Comparison of ENCODE assay signal across 11 cellular contexts in genomic region chr1:202214089-202214843, GRCh38. TPM values are rescaled to one million over a fixed set of nuclear protein-coding genes. Genes with fewer than 3 reads are reported as not detected.
DNase-seq lines count a peak whose midpoint lies in the region; ATAC-seq and TF ChIP-seq lines count a peak whose summit lies in the region.
"Had no signal": no experiment of that assay in that cellular context is flagged by ENCODE, and none has a peak within 500 bp of the region (broad histone marks: within the 10 kb centered on the region; RNA-seq: fewer than 3 reads in every experiment).

No MANE protein-coding gene starts in this region.

- no peaks in the 10 kb centered on the region for H3K9me3 ChIP-seq in HAP-1
- H3K9me3 ChIP-seq in T-helper 17 cell (ENCODE audit: control insufficient read depth, low read length, poor library complexity, severe bottlenecking) = no peaks in the 10 kb centered on the region
- H3K9me3 ChIP-seq in right atrium auricular region = no peaks in the 10 kb centered on the region

- ATAC-seq in T-helper 17 cell (no peak), HG03460 (IDR thresholded peaks at IDR 0.05; ENCODE audit: unreplicated experiment) (no peak)

- peaks cover 14% of the 10 kb centered on the region for H3K4me1 Mint-ChIP-seq in T-helper 17 cell

- no peaks in the 10 kb centered on the region for H3K36me3 ChIP-seq in HAP-1 (replicated peaks)
- no peaks in the 10 kb centered on the region for H3K36me3 ChIP-seq in right atrium auricular region

- H3K4me1 ChIP-seq in HAP-1 = peaks cover 2% of the 10 kb centered on the region; the same call in 1 of the 2 replicates
- H3K4me1 ChIP-seq in right atrium auricular region = peaks cover 0 to 7% of the 10 kb centered on the region in 2 donors

- peak overlapping the region; percentile 84 for H3K4me3 Mint-ChIP-seq in T-helper 17 cell

- DNase-seq in HAP-1 (ENCODE audit: low spot score in 2 of 2) (peak in 1 of 2 experiments; percentile 53), T-helper 17 cell (no peak), right atrium auricular region (ENCODE audit: low spot score) (no peak), retinal pigment epithelial cell (ENCODE audit: low read depth) (no peak), foreskin fibroblast (no peak), foreskin melanocyte (no peak)
- no peak for DNase-seq in NK-92 treated with Interleukin-12 subunit alpha and Interleukin-12 subunit beta, amount 100 ng/mL, for 24 hours (lab: John Stamatoyannopoulos, UW)
- DNase-seq: activated CD4-positive, alpha-beta T cell treated with anti-CD3 and anti-CD28 coated beads, Interleukin-2, amount 50 U/mL, for 4 hours had no signal

- peaks cover 17% of the 10 kb centered on the region for H3K36me3 Mint-ChIP-seq in T-helper 17 cell (ENCODE audit: low read depth)

- no peak overlapping the region for H3K27ac Mint-ChIP-seq in T-helper 17 cell

- H3K27me3 ChIP-seq in HAP-1 (ENCODE audit: low read depth) (peaks cover 70% of the 10 kb centered on the region), right atrium auricular region (no peaks in the 10 kb centered on the region)

- in situ Hi-C loops in HAP-1 (cut with MboI; ENCODE audit: low sequenced_read_pairs) = no loop called here

- peaks cover 89% of the 10 kb centered on the region for H3K27me3 Mint-ChIP-seq in T-helper 17 cell

- TF ChIP-seq CTCF in right atrium auricular region (IDR thresholded peaks at IDR 0.05) (peak in 1 of 2 donors; percentile 12), retinal pigment epithelial cell (conservative IDR thresholded peaks at IDR 0.05; ENCODE audit: low read depth, low read length) (no peak), foreskin fibroblast (IDR thresholded peaks at IDR 0.05; ENCODE audit: low read depth, low read length) (no peak)

- H3K27ac ChIP-seq in right atrium auricular region = no peak overlapping the region

- H3K4me3 ChIP-seq in HAP-1 (peak overlapping the region; percentile 23), right atrium auricular region (peak overlapping the region; percentile 40 to 49), retinal pigment epithelial cell (ENCODE audit: low read length) (peak overlapping the region; percentile 39), foreskin fibroblast (ENCODE audit: low read depth in 1 of 2, low read length in 2 of 2) (no peak overlapping the region)
- H3K4me3 ChIP-seq: GM12878 had no signal

RNA-seq across cellular contexts. Expression of gene LGR6, which starts 20.7 kb away (rescaled TPM):
- under 1 TPM; 0.13 to 0.25 TPM for total RNA-seq in T-helper 17 cell
- 10 to 100 TPM in 1 of 2 donors, 1 to 10 TPM in 1; 5.5 to 17.0 TPM for total RNA-seq in right atrium auricular region
- total RNA-seq: fibroblast of lung, GM12878 had no signal

RNA-seq across cellular contexts. Expression of gene PTPN7, which starts 53.9 kb away (rescaled TPM):
- total RNA-seq in T-helper 17 cell = 100 to 1,000 TPM in 1 of 2 donors, 10 to 100 TPM in 1; 97.5 to 101 TPM
- under 1 TPM; 0.41 to 0.63 TPM for total RNA-seq in right atrium auricular region
- total RNA-seq: fibroblast of lung had no signal

Comparison
In these comparisons a context has a peak if more than half of its experiments do, and no peak if none do; other contexts are left out.
1. H3K4me3 ChIP-seq: peak in HAP-1 (single experiment), right atrium auricular region (2 of 2) and retinal pigment epithelial cell (single experiment); none in foreskin fibroblast (0 of 2).
2. RNA of gene LGR6, which starts 20.7 kb away (total RNA-seq): 5.5 to 17.0 TPM in right atrium auricular region; 0.13 to 0.25 TPM in T-helper 17 cell; every median in the first group is over 4 times any median in the second.
3. RNA of gene PTPN7, which starts 53.9 kb away (total RNA-seq): 97.5 to 101 TPM in T-helper 17 cell; 0.41 to 0.63 TPM in right atrium auricular region; every median in the first group is over 10 times any median in the second.